1 cellular context compared by ENCODE assay signal in the genomic region with DNA sequence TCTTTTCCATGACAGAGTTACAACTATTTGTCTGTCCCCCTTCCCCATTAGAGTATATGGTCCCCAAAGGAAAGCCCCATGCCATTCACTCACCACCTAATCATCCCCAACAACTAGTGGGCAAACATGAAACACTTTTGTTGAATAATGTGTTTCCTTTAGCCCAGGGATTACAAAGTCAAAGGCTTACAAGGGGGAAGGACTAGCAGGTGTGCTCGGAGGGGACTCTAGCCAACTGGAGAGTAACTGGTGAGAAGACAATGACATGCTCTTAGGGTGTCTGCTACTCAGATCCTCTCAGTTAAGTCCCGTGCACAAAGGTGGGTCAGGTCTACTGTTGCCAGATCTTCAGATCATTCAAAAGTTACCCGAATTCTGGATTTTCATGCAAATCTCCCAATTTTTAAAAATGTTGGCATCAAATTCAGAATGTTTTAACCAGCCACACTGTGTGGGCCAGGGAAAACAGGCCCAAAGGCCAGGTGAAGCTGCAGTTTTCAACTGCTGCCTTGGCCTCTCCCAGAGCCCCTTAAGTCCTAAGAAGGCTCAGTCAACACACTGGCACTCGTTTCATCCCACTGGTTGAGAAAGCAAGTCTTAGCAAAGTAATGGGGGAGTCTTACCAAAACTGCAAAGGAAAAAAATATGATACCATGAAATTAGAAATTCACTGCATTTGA.
TF ChIP-seq lines count a peak whose summit lies in the region.

No MANE protein-coding gene starts in this region.

TF ChIP-seq in GM12878, 131 proteins besides CTCF, POLR2A, EP300 and RAD21:
- TF ChIP-seq POLR2AphosphoS5 (IDR thresholded peaks at IDR 0.05; ENCODE audit: low read length) (0 out of 2 replicates have a peak, but pooled peaks have one; percentile 21), RBBP5 (conservative IDR thresholded peaks at IDR 0.05) (no peak)
